In the genomic region with DNA sequence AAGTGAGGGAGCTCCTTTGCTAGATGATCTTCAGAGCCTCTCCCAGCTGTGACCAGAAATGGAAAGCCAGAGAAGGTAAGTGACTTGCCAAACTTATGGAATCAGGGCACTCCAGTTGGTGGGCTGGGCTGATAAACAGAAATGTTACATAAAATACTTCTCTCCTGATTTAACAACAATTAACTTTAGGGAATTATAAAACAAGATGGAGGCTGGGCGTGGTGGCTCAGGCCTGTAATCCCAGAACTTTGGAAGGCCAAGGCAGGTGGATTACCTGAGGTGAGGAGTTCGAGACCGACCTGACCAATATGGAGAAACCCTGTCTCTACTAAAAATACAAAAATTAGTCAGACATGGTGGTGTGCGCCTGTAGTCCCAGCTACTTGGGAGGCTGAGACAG, we compare ENCODE assay signal across 8 cellular contexts. TPM values are rescaled to one million over a fixed set of nuclear protein-coding genes. Genes with fewer than 3 reads are reported as not detected.
A peak's percentile ranks its signal among the peaks of the same experiment; 100 is the strongest.
DNase-seq lines count a peak whose midpoint lies in the region; ATAC-seq, FAIRE-seq and TF ChIP-seq lines count a peak whose summit lies in the region.

No MANE protein-coding gene starts in this region.

- peaks cover 22% of the 10 kb centered on the region; the same call in 1 of the 2 replicates for H3K36me3 ChIP-seq in GM23338 (ENCODE audit: insufficient read depth)
- H3K36me3 ChIP-seq in OCI-LY7 (ENCODE audit: insufficient read depth, low read length): peaks cover 29% of the 10 kb centered on the region
- peaks cover 2 to 21% (median 16%) of the 10 kb centered on the region in 4 experiments; a peak in 6 of 8 replicates for H3K36me3 ChIP-seq in H1 (ENCODE audit: control insufficient read depth in 2 of 4, insufficient read depth in 4 of 4, low read length in 3 of 4)
- H3K36me3 ChIP-seq in mucosa of descending colon (ENCODE audit: low read depth): no peaks in the 10 kb centered on the region

- H3K27me3 Mint-ChIP-seq in GM23338 (ENCODE audit: insufficient read depth, low read depth, poor library complexity): peaks cover 6% of the 10 kb centered on the region

- TF ChIP-seq POLR2A in H1 (IDR thresholded peaks at IDR 0.05; ENCODE audit: control extremely low read depth in 1 of 2, low read depth in 2 of 2, low read length in 2 of 2): no peak

- intact Hi-C loops in OCI-LY7 (cut with micrococcal nuclease; ENCODE audit: unreplicated experiment) (loop anchor here (2.0 to 5.0 kb wide), 3 partner anchors 192 to 956 kb away; partner anchors contain the start of gene ICE1), mucosa of descending colon (cut with DNase I, micrococcal nuclease) (no loop called here)

- H3K9me3 Mint-ChIP-seq in GM23338: no peaks in the 10 kb centered on the region

- H3K14ac ChIP-seq in H1 (ENCODE audit: insufficient read length): no peak overlapping the region

- H3K23me2 ChIP-seq in H1 (ENCODE audit: low read depth, low read length): peaks cover 3% of the 10 kb centered on the region; the same call in 1 of the 2 replicates

- peak overlapping the region; percentile 78 for H3K4me2 ChIP-seq in GM23338
- H3K4me2 ChIP-seq in OCI-LY7 (ENCODE audit: low read length): peak overlapping the region; percentile 87
- peak overlapping the region; percentile 92 to 97; a peak in 3 of 4 replicates for H3K4me2 ChIP-seq in H1 (ENCODE audit: insufficient read depth in 1 of 2, low read depth in 2 of 2, low read length in 2 of 2)

- H3K79me2 ChIP-seq in GM23338 (replicated peaks; ENCODE audit: insufficient read depth): peaks cover 22% of the 10 kb centered on the region
- peaks cover 27% of the 10 kb centered on the region for H3K79me2 ChIP-seq in OCI-LY7 (ENCODE audit: insufficient read depth, low read depth, low read length)
- H3K79me2 ChIP-seq in H1 (ENCODE audit: control insufficient read depth in 1 of 2, insufficient read depth in 2 of 2, low read length in 2 of 2): peaks cover 3 to 27% of the 10 kb centered on the region in 2 experiments

- H4K8ac ChIP-seq in H1 (ENCODE audit: extremely low read depth, insufficient read depth, low read length): no peak overlapping the region

- no peak overlapping the region for H3K27ac Mint-ChIP-seq in GM23338

- H3K23ac ChIP-seq in H1 (ENCODE audit: insufficient read length): no peak overlapping the region

- H3K4me1 Mint-ChIP-seq in GM23338: peaks cover 20% of the 10 kb centered on the region; the same call in 2 of the 3 replicates

- no peak overlapping the region; the same call in 1 of the 2 replicates for H3K27ac ChIP-seq in GM23338 (ENCODE audit: low read depth)
- H3K27ac ChIP-seq in OCI-LY7 (ENCODE audit: low read depth, low read length, poor library complexity, severe bottlenecking): peak overlapping the region; percentile 32
- H3K27ac ChIP-seq in H1 (ENCODE audit: low read depth, low read length): no peak overlapping the region

- H3K36me3 Mint-ChIP-seq in GM23338 (ENCODE audit: low read depth): peaks cover 21% of the 10 kb centered on the region

- no peak overlapping the region; the same call in 1 of the 2 replicates for H3K18ac ChIP-seq in H1 (ENCODE audit: extremely low read depth, low read length)

- no peak overlapping the region for H2BK15ac ChIP-seq in H1 (ENCODE audit: low read length)

- no peaks in the 10 kb centered on the region for H3F3A ChIP-seq in GM23338 (replicated peaks; ENCODE audit: low read depth)

- H3K27me3 ChIP-seq in GM23338 (ENCODE audit: insufficient read depth): no peaks in the 10 kb centered on the region
- no peaks in the 10 kb centered on the region for H3K27me3 ChIP-seq in H1 (replicated peaks in 1 of 4; ENCODE audit: control insufficient read depth in 3 of 4, extremely low read depth in 1 of 4, insufficient read depth in 3 of 4, low read length in 3 of 4)

- peak overlapping the region; percentile 98 for H3K4me3 Mint-ChIP-seq in GM23338

- no peak for TF ChIP-seq EP300 in H1 (IDR thresholded peaks at IDR 0.05; ENCODE audit: borderline replicate concordance in 1 of 2, low read depth in 2 of 2, low read length in 2 of 2)

- H4K20me1 ChIP-seq in GM23338 (replicated peaks; ENCODE audit: insufficient read depth): peaks cover 7% of the 10 kb centered on the region; the same call in 1 of the 2 replicates
- peaks cover 13% of the 10 kb centered on the region for H4K20me1 ChIP-seq in OCI-LY7 (ENCODE audit: insufficient read depth, low read length)
- H4K20me1 ChIP-seq in H1 (replicated peaks in 1 of 2; ENCODE audit: control insufficient read depth in 1 of 2, insufficient read depth in 2 of 2, low read length in 2 of 2): peaks cover 4% of the 10 kb centered on the region in 2 experiments

- WGBS in H1 (ENCODE audit: extremely low coverage in 1 of 2, insufficient coverage in 1 of 2, insufficient read length in 1 of 2, insufficient replicate concordance in 2 of 2, low coverage in 1 of 2, low lambda C conversion rate in 2 of 2, missing lambda C conversion rate in 1 of 2), 2 experiments: 86% methylated on average over 4 of the region's 4 CpGs; no CpG with 5 or more reads in 1 of the 2 experiments

- TF ChIP-seq RAD21 in H1 (IDR thresholded peaks at IDR 0.05 in 1 of 2, conservative IDR thresholded peaks at IDR 0.05 in 1 of 2; ENCODE audit: low read depth in 2 of 2, low read length in 2 of 2): no peak

- H2AFZ ChIP-seq in GM23338 (peak overlapping the region; percentile 90), OCI-LY7 (ENCODE audit: low read length) (peak overlapping the region; percentile 98), H1 (ENCODE audit: low read length) (peak overlapping the region; percentile 94)

- no peaks in the 10 kb centered on the region for H3K9me2 ChIP-seq in GM23338 (ENCODE audit: insufficient read depth)
- H3K9me2 ChIP-seq in OCI-LY7 (ENCODE audit: insufficient read depth, low read length): no peaks in the 10 kb centered on the region

- H3K79me1 ChIP-seq in H1 (ENCODE audit: low read depth, low read length): peaks cover 4% of the 10 kb centered on the region; the same call in 1 of the 2 replicates

- H2BK20ac ChIP-seq in H1 (ENCODE audit: low read length): no peak overlapping the region

- H4K5ac ChIP-seq in H1 (ENCODE audit: insufficient read length, low read depth, low read length): no peak overlapping the region

- H3K4ac ChIP-seq in H1 (replicated peaks; ENCODE audit: insufficient read length, low read depth, low read length): no peak overlapping the region

- 0 out of 2 replicates have a peak, but pooled peaks cover 12% of the 10 kb centered on the region for H3K4me1 ChIP-seq in GM23338 (ENCODE audit: insufficient read depth)
- H3K4me1 ChIP-seq in OCI-LY7 (ENCODE audit: insufficient read depth, low read length, poor library complexity, severe bottlenecking): peaks cover 18% of the 10 kb centered on the region
- H3K4me1 ChIP-seq in H1 (replicated peaks in 1 of 4; ENCODE audit: control insufficient read depth in 3 of 4, insufficient read depth in 4 of 4, low read length in 3 of 4): peaks cover 2 to 9% (median 5%) of the 10 kb centered on the region in 4 experiments; a peak in 5 of 7 replicates
- H3K4me1 ChIP-seq in mucosa of descending colon (ENCODE audit: low read depth): no peaks in the 10 kb centered on the region

- H3K4me3 ChIP-seq in GM23338 (peak overlapping the region; percentile 96), OCI-LY7 (ENCODE audit: low read depth, low read length, poor library complexity, severe bottlenecking) (peak overlapping the region; percentile 88), H1 (ENCODE audit: extremely low read depth in 1 of 4, insufficient read depth in 2 of 4, low read depth in 3 of 4, low read length in 4 of 4) (peak overlapping the region in 2 of 4 experiments; percentile 87 to 94; a peak in 2 of 8 replicates), retinal pigment epithelial cell (ENCODE audit: low read length) (peak overlapping the region; percentile 93), mucosa of descending colon (no peak overlapping the region)

- no peak overlapping the region for H4K91ac ChIP-seq in H1 (replicated peaks; ENCODE audit: insufficient read length, low read length)

- no TSS peak for BruUV-seq in OCI-LY7 (replicated peaks; lab: Mats Ljungman, UMichigan)

- ATAC-seq in GM23338: no peak
- no peak for ATAC-seq in mucosa of descending colon
- ATAC-seq in HG03196 (IDR thresholded peaks at IDR 0.05; ENCODE audit: unreplicated experiment): no peak

- FAIRE-seq in H1 (lab: Jason Lieb, UNC): no peak

- H3K9me3 ChIP-seq in OCI-LY7 (ENCODE audit: low read length): no peaks in the 10 kb centered on the region
- H3K9me3 ChIP-seq in H1 (ENCODE audit: insufficient read depth in 2 of 2, low read depth in 1 of 2, low read length in 1 of 2): no peaks in the 10 kb centered on the region
- no peaks in the 10 kb centered on the region for H3K9me3 ChIP-seq in mucosa of descending colon

- no peak overlapping the region for H2BK5ac ChIP-seq in H1 (ENCODE audit: low read depth, low read length)

- CTCF ChIA-PET in OCI-LY7 (lab: Charles Lee; ENCODE audit: unreplicated experiment) (no interaction called here), H1 (lab: Charles Lee; ENCODE audit: partially characterized antibody) (interaction anchor here (0.7 kb wide), 1 partner anchor 10 kb away, joined by 3 read pairs; no protein-coding TSS in a partner anchor)

- POLR2A ChIA-PET in OCI-LY7 (lab: Charles Lee): interaction anchor here (0.7 to 1.8 kb wide), 6 partner anchors 11 to 243 kb away, joined by 3 to 8 read pairs (median 4); no protein-coding TSS in a partner anchor
- POLR2A ChIA-PET in H1 (lab: Charles Lee; ENCODE audit: partially characterized antibody): interaction anchor here (1.0 to 1.2 kb wide), 2 partner anchors 19 to 46 kb away, joined by 3 to 4 read pairs; no protein-coding TSS in a partner anchor

- no peak overlapping the region for H2AK5ac ChIP-seq in H1 (ENCODE audit: low read depth, low read length)

- no peak overlapping the region for H2BK120ac ChIP-seq in H1 (replicated peaks; ENCODE audit: low read depth, low read length)

- DNase-seq in GM23338 (ENCODE audit: low spot score) (no peak), OCI-LY7 (ENCODE audit: low spot score) (no peak), H1 (ENCODE audit: low read depth in 1 of 2, low spot score in 2 of 2) (no peak), retinal pigment epithelial cell (ENCODE audit: low read depth) (no peak), mucosa of descending colon (no peak), UCSD-AML1 (lab: John Stamatoyannopoulos, UW; ENCODE audit: unreplicated experiment) (no peak), NCI-H446 treated with DMSO at 0.1 percent for 48 hours (lab: John Stamatoyannopoulos, UW) (no peak)

- no peak for TF ChIP-seq CTCF in GM23338 (conservative IDR thresholded peaks at IDR 0.05; ENCODE audit: low read depth in 2 of 2)
- TF ChIP-seq CTCF in OCI-LY7 (conservative IDR thresholded peaks at IDR 0.05; ENCODE audit: low read length): no peak
- TF ChIP-seq CTCF in H1 (IDR thresholded peaks at IDR 0.05; ENCODE audit: control extremely low read depth in 1 of 3, insufficient read depth in 1 of 3, low read depth in 1 of 3, low read length in 3 of 3): no peak
- no peak for TF ChIP-seq CTCF in retinal pigment epithelial cell (conservative IDR thresholded peaks at IDR 0.05; ENCODE audit: low read depth, low read length)
- no peak for TF ChIP-seq CTCF in mucosa of descending colon (IDR thresholded peaks at IDR 0.05)

- H3K9ac ChIP-seq in H1 (replicated peaks in 1 of 4; ENCODE audit: extremely low read depth in 1 of 4, low read depth in 3 of 4, low read length in 3 of 4): no peak overlapping the region

- no peak overlapping the region for H2BK12ac ChIP-seq in H1 (ENCODE audit: low read depth, low read length)

- no peak overlapping the region for H3K56ac ChIP-seq in H1 (replicated peaks; ENCODE audit: insufficient read length, low read depth, low read length)

RNA-seq across cellular contexts. Expression of gene MED10, which starts 0.9 kb away (rescaled TPM):
- total RNA-seq in GM23338 (2014; rRNA removed; shearing (Covaris generic)): 9.0 and 16.0 TPM in 2 replicates
- polyA plus RNA-seq in GM23338 (2016; fragmentation: Nextera tagmentation; extraction: Ambion mirVana): 58.1 and 62.2 TPM in 2 replicates
- total RNA-seq in OCI-LY7 (2014; rRNA removed; shearing (Covaris generic)): 7.9 and 16.2 TPM in 2 replicates
- total RNA-seq in OCI-LY7 (2022): 44.0 and 47.3 TPM in 2 replicates
- 20.1 and 22.0 TPM in 2 replicates for total RNA-seq in H1 (2021; fragmentation: NEBNext Ultra II Directional; extraction: Animal tissue kit (Norgen Biotek cat#: 25700))
- 23.2 and 28.3 TPM in 2 replicates for polyA plus RNA-seq in H1 (2011; rRNA removed)
- polyA plus RNA-seq in H1 (2011; cell fraction: cytosol; rRNA removed): 31.6 TPM
- polyA plus RNA-seq in H1 (2011; cell fraction: nucleus; rRNA removed): 14.9 TPM
- polyA plus RNA-seq in H1 (2012, experiment 1 of 2): 20.7 to 22.9 TPM (median 21.2 TPM) in 4 replicates
- polyA plus RNA-seq in H1 (2012, experiment 2 of 2): 17.4 TPM
- polyA plus RNA-seq in H1 (2013, experiment 1 of 2): 20.8 TPM
- polyA plus RNA-seq in H1 (2013, experiment 2 of 2): 18.7 TPM
- polyA minus RNA-seq in H1 (2011; rRNA and poly(A)+ RNA removed): 2.9 and 3.3 TPM in 2 replicates
- polyA minus RNA-seq in H1 (2011; cell fraction: cytosol; rRNA and poly(A)+ RNA removed): 8.4 TPM
- polyA minus RNA-seq in H1 (2011; cell fraction: nucleus; rRNA and poly(A)+ RNA removed): 14.7 TPM
- total RNA-seq in mucosa of descending colon: 10 to 100 TPM; 24.7 to 44.9 (median 27.2) TPM
